ENCODE assay signal across 8 cellular contexts in genomic region chr1:205301220-205301821, GRCh38. TPM values are rescaled to one million over a fixed set of nuclear protein-coding genes. Genes with fewer than 3 reads are reported as not detected.
DNase-seq lines count a peak whose midpoint lies in the region; ATAC-seq and TF ChIP-seq lines count a peak whose summit lies in the region.

No MANE protein-coding gene starts in this region.

- H3K4me1 ChIP-seq in breast epithelium, result no peaks in the 10 kb centered on the region
- H3K4me1 ChIP-seq in right lobe of liver, result peaks cover 0 to 3% (median 0%) of the 10 kb centered on the region in 4 donors
- peaks cover 6 to 15% (median 11%) of the 10 kb centered on the region in 4 donors for H3K4me1 ChIP-seq in esophagus muscularis mucosa

- TF ChIP-seq CTCF in breast epithelium (IDR thresholded peaks at IDR 0.05) (no peak), right lobe of liver (IDR thresholded peaks at IDR 0.05) (no peak), esophagus muscularis mucosa (IDR thresholded peaks at IDR 0.05) (no peak)

- no peaks in the 10 kb centered on the region for H3K9me3 ChIP-seq in breast epithelium
- H3K9me3 ChIP-seq in right lobe of liver, result no peaks in the 10 kb centered on the region
- H3K9me3 ChIP-seq in esophagus muscularis mucosa, result no peaks in the 10 kb centered on the region

- H3K4me3 ChIP-seq in breast epithelium, result peak overlapping the region in 1 of 3 donors; percentile 7
- H3K4me3 ChIP-seq in right lobe of liver, result no peak overlapping the region
- no peak overlapping the region for H3K4me3 ChIP-seq in esophagus muscularis mucosa

- H3K27me3 ChIP-seq in breast epithelium (no peaks in the 10 kb centered on the region), right lobe of liver (no peaks in the 10 kb centered on the region), esophagus muscularis mucosa (peaks cover 0 to 8% (median 0%) of the 10 kb centered on the region in 4 donors)

- peak; percentile 46 to 66 (median 56) for ATAC-seq in right lobe of liver
- ATAC-seq in HG03095 (IDR thresholded peaks at IDR 0.05; ENCODE audit: unreplicated experiment), result no peak
- no peak for ATAC-seq in GM21737 (IDR thresholded peaks at IDR 0.05; ENCODE audit: unreplicated experiment)

- no peaks in the 10 kb centered on the region for H3K36me3 ChIP-seq in breast epithelium
- H3K36me3 ChIP-seq in right lobe of liver, result peaks cover 0 to 37% (median 10%) of the 10 kb centered on the region in 4 donors
- peaks cover 3 to 36% (median 31%) of the 10 kb centered on the region in 4 donors for H3K36me3 ChIP-seq in esophagus muscularis mucosa

- TF ChIP-seq POLR2A in breast epithelium (IDR thresholded peaks at IDR 0.05), result no peak
- no peak for TF ChIP-seq POLR2A in right lobe of liver (IDR thresholded peaks at IDR 0.05)
- no peak for TF ChIP-seq POLR2A in esophagus muscularis mucosa (IDR thresholded peaks at IDR 0.05; ENCODE audit: low read depth)

- H3K27ac ChIP-seq in breast epithelium, result peak overlapping the region; percentile 64 to 72
- H3K27ac ChIP-seq in right lobe of liver, result no peak overlapping the region
- H3K27ac ChIP-seq in esophagus muscularis mucosa (replicated peaks in 1 of 4), result no peak overlapping the region

- WGBS in right lobe of liver (ENCODE audit: insufficient coverage, low coverage, low lambda C conversion rate, missing lambda C conversion rate), result 35% methylated on average over 5 of the region's 14 CpGs
- WGBS in esophagus muscularis mucosa, result 43% methylated on average over 14 of the region's 14 CpGs

- no peak for TF ChIP-seq EP300 in esophagus muscularis mucosa (IDR thresholded peaks at IDR 0.05)

- peak; percentile 42 for DNase-seq in COLO829 (ENCODE audit: low spot score)
- peak; percentile 77 for DNase-seq in NCI-H1105 treated with DMSO at 0.1 percent for 48 hours (lab: John Stamatoyannopoulos, UW)
- DNase-seq in breast epithelium (ENCODE audit: low spot score in 2 of 2), result peak in 1 of 2 donors; percentile 68
- peak in 1 of 3 donors; percentile 35 for DNase-seq in right lobe of liver
- DNase-seq in stimulated activated CD4-positive, alpha-beta T cell treated with anti-CD3 and anti-CD28 coated beads, Interleukin-2, amount 100 ng/mL, for 48 hours, result no peak
- no peak for DNase-seq in esophagus muscularis mucosa (ENCODE audit: extremely low spot score)

- intact Hi-C loops in breast epithelium (cut with DNase I; ENCODE audit: low total_unique reads), result no loop called here
- intact Hi-C loops in right lobe of liver (cut with DNase I), result no loop called here
- intact Hi-C loops in esophagus muscularis mucosa (cut with DNase I), result no loop called here

RNA-seq across cellular contexts. Expression of gene NUAK2, which starts 20.2 kb away (rescaled TPM):
- 1 to 10 TPM in 2 of 3 donors, under 1 TPM in 1; 0.98 to 2.2 (median 1.1) TPM for total RNA-seq in breast epithelium
- 1 to 10 TPM in 5 of 6 experiments, under 1 TPM in 1; 0.88 to 5.1 (median 2.1) TPM for total RNA-seq in right lobe of liver
- under 1 TPM; 0.42 to 0.86 (median 0.74) TPM for total RNA-seq in esophagus muscularis mucosa

RNA-seq across cellular contexts. Expression of gene KLHDC8A, which starts 55.4 kb away (rescaled TPM):
- total RNA-seq in breast epithelium (not detected), right lobe of liver (under 1 TPM in 2 of 6 experiments, not detected in 4; 0.22 to 0.44 TPM), esophagus muscularis mucosa (1 to 10 TPM in 2 of 4 donors, under 1 TPM in 2; 0.32 to 2.0 (median 1.2) TPM)

Comparison
In these comparisons a context has a peak if more than half of its experiments do, and no peak if none do; other contexts are left out.
1. DNase-seq: peak in COLO829 (single experiment) and NCI-H1105 treated with DMSO at 0.1 percent for 48 hours (single experiment); none in stimulated activated CD4-positive, alpha-beta T cell treated with anti-CD3 and anti-CD28 coated beads, Interleukin-2, amount 100 ng/mL, for 48 hours (0 of 2) and esophagus muscularis mucosa (single experiment).
2. H3K27ac ChIP-seq: peak in breast epithelium (2 of 2); none in right lobe of liver (0 of 3) and esophagus muscularis mucosa (0 of 4).
3. ATAC-seq: peak in right lobe of liver (4 of 4); none in HG03095 (single experiment) and GM21737 (single experiment).